Comparison of ENCODE assay signal across 1 cellular context in genomic region chr11:47249378-47249715, GRCh38.
A peak's percentile ranks its signal among the peaks of the same experiment; 100 is the strongest.
TF ChIP-seq lines count a peak whose summit lies in the region.

No MANE protein-coding gene starts in this region.

TF ChIP-seq in K562, 482 proteins besides CTCF, POLR2A, EP300 and RAD21:
- TF ChIP-seq ZNF57 (CRISPR knock-in tag; IDR thresholded peaks at IDR 0.05) (no peak), ZMIZ1 (IDR thresholded peaks at IDR 0.05; ENCODE audit: low read depth in 2 of 2, low read length in 2 of 2) (0 out of 4 replicates have a peak, but pooled peaks of 1 of the 2 experiments have one; percentile 3), FOXA3 (CRISPR knock-in tag; conservative IDR thresholded peaks at IDR 0.05 in 1 of 2, IDR thresholded peaks at IDR 0.05 in 1 of 2) (0 out of 4 replicates have a peak, but pooled peaks of 1 of the 2 experiments have one; percentile 60)
